Comparison of ENCODE assay signal across 8 cellular contexts in genomic region chr6:13708679-13709261, GRCh38. TPM values are rescaled to one million over a fixed set of nuclear protein-coding genes. Genes with fewer than 3 reads are reported as not detected.
DNase-seq lines count a peak whose midpoint lies in the region; ATAC-seq and TF ChIP-seq lines count a peak whose summit lies in the region.

No MANE protein-coding gene starts in this region.

- peak overlapping the region; percentile 87 for H3K27ac ChIP-seq in SK-N-MC
- peak overlapping the region; percentile 84 to 99 (median 94) for H3K27ac ChIP-seq in gastrocnemius medialis

- H3K4me3 ChIP-seq in HFF-Myc (replicated peaks; ENCODE audit: low read depth, low read length) (peak overlapping the region; percentile 92), SK-N-MC (peak overlapping the region; percentile 89), gastrocnemius medialis (peak overlapping the region; percentile 70 to 91 (median 77))

- intact Hi-C loops in gastrocnemius medialis (cut with DNase I; ENCODE audit: low total_unique reads), result loop anchor here (2.0 kb wide), 2 partner anchors 58 to 106 kb away; partner anchors contain the start of gene MCUR1

- in situ Hi-C loops in gastrocnemius medialis (cut with MboI; ENCODE audit: low sequenced_read_pairs in 4 of 4), result loop anchor here in 2 of 4 donors (10.0 to 25.0 kb wide), 2 partner anchors 94 to 96 kb away; partner anchors contain the start of gene NOL7 (in 2 of the 2)

- H3K9me3 ChIP-seq in SK-N-MC (ENCODE audit: low read depth, low read length) (no peaks in the 10 kb centered on the region), gastrocnemius medialis (no peaks in the 10 kb centered on the region)

- H3K4me1 ChIP-seq in gastrocnemius medialis, result peaks cover 34 to 40% of the 10 kb centered on the region in 2 donors

- no peaks in the 10 kb centered on the region for H3K27me3 ChIP-seq in gastrocnemius medialis

- no peak for TF ChIP-seq CTCF in HFF-Myc (IDR thresholded peaks at IDR 0.05; ENCODE audit: low read depth, low read length, missing control alignments)
- TF ChIP-seq CTCF in gastrocnemius medialis (IDR thresholded peaks at IDR 0.05 in 4 of 5, conservative IDR thresholded peaks at IDR 0.05 in 1 of 5), result no peak

- DNase-seq in HFF-Myc (ENCODE audit: extremely low read depth, low read depth) (no peak), SK-N-MC (ENCODE audit: low read depth, low spot score) (no peak), fibroblast of gingiva (ENCODE audit: low read depth) (peak; percentile 29), gastrocnemius medialis (no peak), NCI-H187 (lab: John Stamatoyannopoulos, UW) (no peak)
- DNase-seq in stimulated activated CD4-positive, alpha-beta T cell treated with anti-CD3 and anti-CD28 coated beads, Interleukin-15, amount 100 ng/mL, for 24 hours, result no peak

- H3K9ac ChIP-seq in SK-N-MC (ENCODE audit: insufficient read length), result peak overlapping the region; percentile 92

- peaks cover 10% of the 10 kb centered on the region for H3K36me3 ChIP-seq in SK-N-MC (ENCODE audit: insufficient read depth, low read length)
- H3K36me3 ChIP-seq in gastrocnemius medialis, result no peaks in the 10 kb centered on the region

- TF ChIP-seq POLR2A in gastrocnemius medialis (IDR thresholded peaks at IDR 0.05), result no peak

- ATAC-seq in gastrocnemius medialis, result no peak
- no peak for ATAC-seq in GM21367 (IDR thresholded peaks at IDR 0.05; ENCODE audit: unreplicated experiment)
- no peak for ATAC-seq in HG03460 (IDR thresholded peaks at IDR 0.05; ENCODE audit: unreplicated experiment)

RNA-seq across cellular contexts. Expression of gene RANBP9, which starts 2.9 kb away (rescaled TPM):
- 10 to 100 TPM; 44.7 to 93.1 (median 63.3) TPM for total RNA-seq in gastrocnemius medialis
